ENCODE assay signal across 8 cellular contexts in the genomic region with DNA sequence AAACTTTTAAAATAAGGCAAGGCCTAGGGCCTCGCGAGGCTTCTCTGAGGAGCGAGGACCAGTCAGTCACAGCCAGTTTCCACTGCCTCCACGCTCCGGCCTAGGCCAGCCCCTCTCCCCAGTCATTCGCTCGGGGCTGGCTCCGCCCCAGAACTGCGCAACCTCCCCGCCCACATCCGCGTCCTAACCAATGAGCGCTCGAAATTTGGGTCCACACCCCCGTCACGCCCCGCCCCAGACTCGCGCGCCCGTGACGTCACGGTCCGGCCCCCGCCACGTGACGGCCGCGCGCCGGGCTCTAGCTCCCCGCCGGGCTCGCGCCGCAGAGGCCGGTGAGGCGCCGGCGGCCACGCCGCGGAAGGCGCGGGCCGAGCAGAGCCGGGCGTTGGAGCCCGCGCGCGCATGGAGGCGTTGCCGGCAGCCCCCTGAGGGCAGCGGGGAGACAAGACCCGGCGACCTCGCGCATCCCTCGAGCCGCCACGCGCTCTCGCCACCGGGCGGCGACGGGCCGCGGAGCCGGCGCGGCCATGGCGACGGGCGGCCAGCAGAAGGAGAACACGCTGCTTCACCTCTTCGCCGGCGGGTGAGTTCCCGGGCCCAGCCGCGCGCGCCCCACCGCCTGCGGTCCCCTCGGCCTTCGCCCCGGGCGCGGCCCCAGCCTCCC. TPM values are rescaled to one million over a fixed set of nuclear protein-coding genes. Genes with fewer than 3 reads are reported as not detected.
A peak's percentile ranks its signal among the peaks of the same experiment; 100 is the strongest.
DNase-seq lines count a peak whose midpoint lies in the region; ATAC-seq, FAIRE-seq and TF ChIP-seq lines count a peak whose summit lies in the region.

A gene with protein sequence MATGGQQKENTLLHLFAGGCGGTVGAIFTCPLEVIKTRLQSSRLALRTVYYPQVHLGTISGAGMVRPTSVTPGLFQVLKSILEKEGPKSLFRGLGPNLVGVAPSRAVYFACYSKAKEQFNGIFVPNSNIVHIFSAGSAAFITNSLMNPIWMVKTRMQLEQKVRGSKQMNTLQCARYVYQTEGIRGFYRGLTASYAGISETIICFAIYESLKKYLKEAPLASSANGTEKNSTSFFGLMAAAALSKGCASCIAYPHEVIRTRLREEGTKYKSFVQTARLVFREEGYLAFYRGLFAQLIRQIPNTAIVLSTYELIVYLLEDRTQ (plus strand): TSS at position 301 of the 664 bp plus-strand sequence. CDS start 227 bp downstream, at position 528.

- peak; percentile 96 for ATAC-seq in RWPE2 (ENCODE audit: low read depth)
- peak; percentile 98 for ATAC-seq in stimulated activated naive CD8-positive, alpha-beta T cell treated with anti-CD3 and anti-CD28 coated beads, Interleukin-15, Interleukin-2, amounts not matched to agents 100 U/mL and 50 U/mL, for 24 hours

- H3K4me3 Mint-ChIP-seq in nephron, result peak within 1 kb of the TSS; percentile 91 to 95 (median 94)

- no peaks in the 10 kb centered on the region for H3K36me3 Mint-ChIP-seq in nephron (ENCODE audit: low read depth)

- H3K4me3 ChIP-seq in RWPE2 (ENCODE audit: severe bottlenecking), result peak within 1 kb of the TSS; percentile 92
- peak within 1 kb of the TSS; percentile 89 for H3K4me3 ChIP-seq in fibroblast of the aortic adventitia (ENCODE audit: low read depth, low read length)

- no peaks in the 10 kb centered on the region for H3K36me3 ChIP-seq in RWPE2 (ENCODE audit: low read depth)

- H3K27me3 Mint-ChIP-seq in nephron (ENCODE audit: low read depth), result peaks cover 4% of the 10 kb centered on the region

- peaks cover 6% of the 10 kb centered on the region for H3K4me1 ChIP-seq in RWPE2 (ENCODE audit: insufficient read depth, poor library complexity, severe bottlenecking)

- no peaks in the 10 kb centered on the region for H3K9me3 Mint-ChIP-seq in nephron

- H3K27me3 ChIP-seq in RWPE2 (ENCODE audit: insufficient read depth, poor library complexity, severe bottlenecking), result no peaks in the 10 kb centered on the region

- peak within 1 kb of the TSS; percentile 69 to 91 (median 88) for H3K27ac Mint-ChIP-seq in nephron

- peak; percentile 84 for FAIRE-seq in H54 (lab: Jason Lieb, UNC)

- no peaks in the 10 kb centered on the region for H3K9me3 ChIP-seq in RWPE2 (ENCODE audit: severe bottlenecking)

- peaks cover 23% of the 10 kb centered on the region for H3K4me1 Mint-ChIP-seq in nephron

- H3K27ac ChIP-seq in RWPE2 (ENCODE audit: poor library complexity, severe bottlenecking), result peak within 1 kb of the TSS; percentile 49

- TF ChIP-seq CTCF in RWPE2 (IDR thresholded peaks at IDR 0.05; ENCODE audit: poor library complexity, severe bottlenecking) (no peak), fibroblast of the aortic adventitia (IDR thresholded peaks at IDR 0.05; ENCODE audit: insufficient read depth, low read length) (no peak), nephron (IDR thresholded peaks at IDR 0.05; ENCODE audit: unreplicated experiment in 3 of 3) (peak in 1 of 3 experiments; percentile 8)

- DNase-seq in ELF-1 (ENCODE audit: low read depth, low spot score) (peak; percentile 97), H54 (ENCODE audit: insufficient read length, low spot score) (peak; percentile 91), LoVo (ENCODE audit: low spot score) (peak; percentile 97), RWPE2 (ENCODE audit: low spot score) (peak; percentile 93), fibroblast of the aortic adventitia (ENCODE audit: low read depth) (peak; percentile 98)
- DNase-seq in activated T-helper 9 cell treated with anti-CD3 and anti-CD28 coated beads, Interleukin-2, amount 50 U/mL, for 16 hours (ENCODE audit: low read depth), result peak; percentile 95
- DNase-seq in stimulated activated naive CD8-positive, alpha-beta T cell treated with anti-CD3 and anti-CD28 coated beads, Interleukin-15, Interleukin-2, amounts not matched to agents 100 U/mL and 50 U/mL, for 24 hours, result peak; percentile 99

- TF ChIP-seq POLR2A in H54 (IDR thresholded peaks at IDR 0.05; ENCODE audit: low read depth, low read length), result peak; percentile 84

RNA-seq across cellular contexts. Expression of the gene that starts here (rescaled TPM):
- 2.0 and 4.7 TPM in 2 replicates for total RNA-seq in fibroblast of the aortic adventitia (ENCODE audit: low replicate concordance)

Comparison
In these comparisons a context has a peak if more than half of its experiments do, and no peak if none do; other contexts are left out.
1. Peak in every context shown above with its lines: DNase-seq, ATAC-seq, H3K4me3 ChIP-seq and H3K27ac ChIP-seq.